In genomic region chr18:2799369-2799768, GRCh38 we compare ENCODE assay signal across 31 cellular contexts.
"Had no signal": no experiment of that assay in that cellular context is flagged by ENCODE, and none has a peak within 500 bp of the region (broad histone marks: within the 10 kb centered on the region; RNA-seq: fewer than 3 reads in every experiment).

No MANE protein-coding gene starts in this region.

- H3K4me1 Mint-ChIP-seq: brain, mesothelial cell of epicardium, neural crest cell had no signal

- H3K27ac ChIP-seq: ascending aorta, epithelial cell of prostate, esophagus squamous epithelium, pancreas, prostate gland, sigmoid colon, stomach, thyroid gland, upper lobe of right lung had no signal

- H3K27ac Mint-ChIP-seq: activated naive CD8-positive, alpha-beta T cell treated with anti-CD3 and anti-CD28 coated beads, Interleukin-2, amount 10 ng/mL, durations not matched to agents 7 days and 5 days; activated T-helper 2 cell treated with anti-CD3 and anti-CD28 coated beads, Interferon-gamma antibody, Interleukin-2, Interleukin-4, amounts not matched to agents 10 μg/mL and 5 μg/mL and 100 μg/mL, durations not matched to agents 14 hours and 24 hours and 36 hours; dendritic cell treated with granulocyte-macrophage colony-stimulating factor and Interleukin-4, amounts not matched to agents 40 ng/mL and 50 ng/mL, for 4 days; mesothelial cell of epicardium; stimulated activated memory B cell treated with anti-CD40 and anti-IgM and Interleukin-4, amounts not matched to agents 10 μg/mL and 1 μg/mL and 100 μg/mL, for 72 hours had no signal

- DNase-seq: activated CD4-positive, alpha-beta T cell treated with anti-CD3 and anti-CD28 coated beads for 4 hours; activated CD4-positive, alpha-beta T cell treated with anti-CD3 and anti-CD28 coated beads, Interleukin-2, amount 50 U/mL, for 4 hours; activated naive CD8-positive, alpha-beta T cell treated with anti-CD3 and anti-CD28 coated beads, Interleukin-2, amount 10 ng/mL, durations not matched to agents 7 days and 5 days; activated T-cell treated with anti-CD3 and anti-CD28 coated beads for 4 hours; caudate nucleus; effector CD8-positive, alpha-beta T cell; esophagus squamous epithelium; foreskin melanocyte; islet precursor cell; left ventricle myocardium superior; mammary epithelial cell; naive thymus-derived CD4-positive, alpha-beta T cell; nucleus accumbens; pancreas; retina; sigmoid colon; small intestine; stimulated activated CD4-positive, alpha-beta T cell treated with anti-CD3 and anti-CD28 coated beads, Interleukin-4, amount 100 ng/mL, for 24 hours; stomach; thyroid gland; upper lobe of right lung had no signal

- H3K4me3 ChIP-seq: ascending aorta, esophagus squamous epithelium, pancreas, prostate gland, sigmoid colon, stomach, thyroid gland, upper lobe of right lung had no signal

- ATAC-seq: left ventricle myocardium superior; naive thymus-derived CD4-positive, alpha-beta T cell; stimulated activated memory B cell treated with anti-CD40 and anti-IgM and Interleukin-4, amounts not matched to agents 10 μg/mL and 1 μg/mL and 100 μg/mL, for 72 hours; upper lobe of right lung had no signal

- H3K4me1 ChIP-seq: ascending aorta, esophagus squamous epithelium, prostate gland, sigmoid colon, thyroid gland, upper lobe of right lung had no signal

- FAIRE-seq: endometrium, small intestine had no signal

- H3K27me3 Mint-ChIP-seq: activated naive CD8-positive, alpha-beta T cell treated with anti-CD3 and anti-CD28 coated beads, Interleukin-2, amount 10 ng/mL, durations not matched to agents 7 days and 5 days; brain; dendritic cell treated with granulocyte-macrophage colony-stimulating factor and Interleukin-4, amounts not matched to agents 40 ng/mL and 50 ng/mL, for 4 days; naive thymus-derived CD4-positive, alpha-beta T cell; stimulated activated memory B cell treated with anti-CD40 and anti-IgM and Interleukin-4, amounts not matched to agents 10 μg/mL and 1 μg/mL and 100 μg/mL, for 72 hours had no signal

- H3K4me3 Mint-ChIP-seq: activated naive CD8-positive, alpha-beta T cell treated with anti-CD3 and anti-CD28 coated beads, Interleukin-2, amount 10 ng/mL, durations not matched to agents 7 days and 5 days; brain; dendritic cell treated with granulocyte-macrophage colony-stimulating factor and Interleukin-4, amounts not matched to agents 40 ng/mL and 50 ng/mL, for 4 days; mesothelial cell of epicardium; naive thymus-derived CD4-positive, alpha-beta T cell; neural crest cell; stimulated activated memory B cell treated with anti-CD40 and anti-IgM and Interleukin-4, amounts not matched to agents 10 μg/mL and 1 μg/mL and 100 μg/mL, for 72 hours had no signal

- H3K9me3 Mint-ChIP-seq: activated naive CD8-positive, alpha-beta T cell treated with anti-CD3 and anti-CD28 coated beads, Interleukin-2, amount 10 ng/mL, durations not matched to agents 7 days and 5 days; activated T-helper 2 cell treated with anti-CD3 and anti-CD28 coated beads, Interferon-gamma antibody, Interleukin-2, Interleukin-4, amounts not matched to agents 10 μg/mL and 5 μg/mL and 100 μg/mL, durations not matched to agents 14 hours and 24 hours and 36 hours; brain; dendritic cell treated with granulocyte-macrophage colony-stimulating factor and Interleukin-4, amounts not matched to agents 40 ng/mL and 50 ng/mL, for 4 days; mesothelial cell of epicardium; naive thymus-derived CD4-positive, alpha-beta T cell; neural crest cell; stimulated activated memory B cell treated with anti-CD40 and anti-IgM and Interleukin-4, amounts not matched to agents 10 μg/mL and 1 μg/mL and 100 μg/mL, for 72 hours had no signal

- H3K9me3 ChIP-seq: ascending aorta, esophagus squamous epithelium, pancreas, prostate gland, sigmoid colon, stomach, thyroid gland, upper lobe of right lung had no signal
